Comparison of ENCODE assay signal across 20 cellular contexts in genomic region chr2:240881913-240882312, GRCh38. TPM values are rescaled to one million over a fixed set of nuclear protein-coding genes. Genes with fewer than 3 reads are reported as not detected.
DNase-seq lines count a peak whose midpoint lies in the region; ATAC-seq and TF ChIP-seq lines count a peak whose summit lies in the region.
"Had no signal": no experiment of that assay in that cellular context is flagged by ENCODE, and none has a peak within 500 bp of the region (broad histone marks: within the 10 kb centered on the region; RNA-seq: fewer than 3 reads in every experiment).

No MANE protein-coding gene starts in this region.

- H3K9ac ChIP-seq in GM23248, result no peak overlapping the region
- no peak overlapping the region for H3K9ac ChIP-seq in PC-3 (ENCODE audit: low read length)
- no peak overlapping the region for H3K9ac ChIP-seq in H9 (ENCODE audit: extremely low read depth, insufficient read length, low read length)

- no peak overlapping the region for H2BK15ac ChIP-seq in H9 (ENCODE audit: low read depth, low read length)

- no peak overlapping the region for H4K8ac ChIP-seq in H9 (replicated peaks; ENCODE audit: insufficient read length, low read depth, low read length)

- no peaks in the 10 kb centered on the region; the same call in 1 of the 2 replicates for H3K27me3 Mint-ChIP-seq in H9 (ENCODE audit: low read depth)
- H3K27me3 Mint-ChIP-seq: activated T-helper 17 cell treated with anti-CD3 and anti-CD28 coated beads, Interleukin-2, amount 50 U/mL, for 72 hours had no signal

- H3K4me2 ChIP-seq in GM23248 (ENCODE audit: unreplicated experiment) (no peak overlapping the region), PC-3 (ENCODE audit: low read length) (no peak overlapping the region), H9 (ENCODE audit: insufficient read depth, insufficient read length, low read length) (no peak overlapping the region)

- BruUV-seq in PC-3 (replicated peaks; lab: Mats Ljungman, UMichigan), result no TSS peak

- TF ChIP-seq CTCF in PC-3 (conservative IDR thresholded peaks at IDR 0.05; ENCODE audit: low read depth, low read length) (no peak), H9 (conservative IDR thresholded peaks at IDR 0.05) (no peak)

- no peaks in the 10 kb centered on the region for H3K23me2 ChIP-seq in H9 (ENCODE audit: insufficient read length, low read depth, low read length, poor library complexity, severe bottlenecking)

- H3K14ac ChIP-seq in H9 (ENCODE audit: insufficient read depth, low read length), result no peak overlapping the region

- no peak overlapping the region for H2BK5ac ChIP-seq in H9 (ENCODE audit: insufficient read length, low read length)

- in situ Hi-C loops in GM23248 (cut with MboI), result no loop called here

- peak; percentile 20 for DNase-seq in NAMALWA (ENCODE audit: low spot score)
- DNase-seq in NCI-H146 treated with DMSO at 0.1 percent for 48 hours (lab: John Stamatoyannopoulos, UW; ENCODE audit: unreplicated experiment), result peak; percentile 63
- peak; percentile 78 for DNase-seq in NCI-H69 (lab: John Stamatoyannopoulos, UW)
- DNase-seq in posterior vena cava (ENCODE audit: low spot score), result peak; percentile 57
- DNase-seq in GM23248, result no peak
- no peak for DNase-seq in PC-3
- no peak for DNase-seq in NCI-H2227 treated with DMSO at 0.1 percent for 48 hours (lab: John Stamatoyannopoulos, UW)
- DNase-seq in H9, result no peak
- DNase-seq: amygdala; gastrocnemius medialis; midbrain; OCI-M1; stimulated activated CD4-positive, alpha-beta T cell treated with anti-CD3 and anti-CD28 coated beads, Interleukin-12 subunit alpha, Interleukin-12 subunit beta, amount 100 ng/mL, for 4 hours; thyroid gland had no signal

- no peak overlapping the region for H4K5ac ChIP-seq in H9 (ENCODE audit: insufficient read length, low read depth, low read length)

- H2BK120ac ChIP-seq in H9 (ENCODE audit: low read depth, low read length, poor library complexity, severe bottlenecking), result no peak overlapping the region

- POLR2A ChIA-PET in PC-3 (lab: Charles Lee; ENCODE audit: unreplicated experiment), result no interaction called here

- CTCF ChIA-PET in PC-3 (lab: Charles Lee), result interaction anchor here (0.6 kb wide), 1 partner anchor 12 kb away, joined by 3 read pairs; no protein-coding TSS in a partner anchor

- H3K27ac ChIP-seq in GM23248, result no peak overlapping the region
- H3K27ac ChIP-seq in PC-3 (ENCODE audit: low read length), result no peak overlapping the region
- H3K27ac ChIP-seq in H9 (ENCODE audit: insufficient read length, low read depth, low read length), result no peak overlapping the region
- H3K27ac ChIP-seq: gastrocnemius medialis, SJSA1, thyroid gland had no signal

- H3K4me3 ChIP-seq in GM23248 (no peak overlapping the region), PC-3 (ENCODE audit: low read length) (no peak overlapping the region)
- H3K4me3 ChIP-seq: gastrocnemius medialis, SJSA1, thyroid gland had no signal

- H3K27ac Mint-ChIP-seq in H9, result no peak overlapping the region
- H3K27ac Mint-ChIP-seq: activated T-helper 17 cell treated with anti-CD3 and anti-CD28 coated beads, Interleukin-2, amount 50 U/mL, for 72 hours had no signal

- no peak overlapping the region for H2BK20ac ChIP-seq in H9 (ENCODE audit: low read depth, low read length, poor library complexity, severe bottlenecking)

- no peaks in the 10 kb centered on the region for H3K79me1 ChIP-seq in H9 (ENCODE audit: insufficient read depth, low read depth, low read length, poor library complexity, severe bottlenecking)

- H3K4me3 Mint-ChIP-seq in H9, result no peak overlapping the region; a peak in 1 of 5 replicates
- H3K4me3 Mint-ChIP-seq: activated T-helper 17 cell treated with anti-CD3 and anti-CD28 coated beads, Interleukin-2, amount 50 U/mL, for 72 hours had no signal

- no peaks in the 10 kb centered on the region; a peak in 2 of 4 replicates for H3K4me1 Mint-ChIP-seq in H9
- H3K4me1 Mint-ChIP-seq: activated T-helper 17 cell treated with anti-CD3 and anti-CD28 coated beads, Interleukin-2, amount 50 U/mL, for 72 hours had no signal

- H3T11ph ChIP-seq in H9 (ENCODE audit: low read length), result no peak overlapping the region

- no peaks in the 10 kb centered on the region for H3K9me2 ChIP-seq in GM23248 (ENCODE audit: insufficient read depth)
- no peaks in the 10 kb centered on the region for H3K9me2 ChIP-seq in PC-3 (replicated peaks; ENCODE audit: low read length)

- H3K27me3 ChIP-seq in GM23248 (replicated peaks; ENCODE audit: insufficient read depth) (no peaks in the 10 kb centered on the region), PC-3 (ENCODE audit: low read length) (peaks cover 15% of the 10 kb centered on the region; the same call in 1 of the 2 replicates), H9 (ENCODE audit: insufficient read depth, low read length) (no peaks in the 10 kb centered on the region)
- H3K27me3 ChIP-seq: gastrocnemius medialis, SJSA1, thyroid gland had no signal

- H4K91ac ChIP-seq in H9 (ENCODE audit: insufficient read length, low read depth, low read length), result no peak overlapping the region

- H3F3A ChIP-seq in GM23248 (ENCODE audit: insufficient read depth), result no peaks in the 10 kb centered on the region
- no peaks in the 10 kb centered on the region for H3F3A ChIP-seq in PC-3 (ENCODE audit: low read length, unreplicated experiment)

- H4K20me1 ChIP-seq in GM23248 (ENCODE audit: insufficient read depth) (no peaks in the 10 kb centered on the region), PC-3 (ENCODE audit: low read length) (no peaks in the 10 kb centered on the region), H9 (ENCODE audit: control insufficient read depth, insufficient read depth, insufficient read length) (no peaks in the 10 kb centered on the region)

- no peaks in the 10 kb centered on the region for H3K9me3 Mint-ChIP-seq in H9
- H3K9me3 Mint-ChIP-seq: activated T-helper 17 cell treated with anti-CD3 and anti-CD28 coated beads, Interleukin-2, amount 50 U/mL, for 72 hours had no signal

- H3K4me1 ChIP-seq in GM23248 (ENCODE audit: insufficient read depth), result no peaks in the 10 kb centered on the region
- no peaks in the 10 kb centered on the region for H3K4me1 ChIP-seq in PC-3 (ENCODE audit: insufficient read depth, low read length)
- no peaks in the 10 kb centered on the region for H3K4me1 ChIP-seq in H9 (ENCODE audit: insufficient read depth, low read length)
- H3K4me1 ChIP-seq: gastrocnemius medialis, SJSA1, thyroid gland had no signal

- H3K79me2 ChIP-seq in GM23248 (ENCODE audit: insufficient read depth) (no peaks in the 10 kb centered on the region), PC-3 (ENCODE audit: low read length) (no peaks in the 10 kb centered on the region), H9 (ENCODE audit: insufficient read depth, low read length) (no peaks in the 10 kb centered on the region)

- no peaks in the 10 kb centered on the region for H3K9me3 ChIP-seq in GM23248 (ENCODE audit: low read depth)
- H3K9me3 ChIP-seq in PC-3 (ENCODE audit: low read length), result peaks cover 3% of the 10 kb centered on the region; the same call in 1 of the 2 replicates
- no peaks in the 10 kb centered on the region for H3K9me3 ChIP-seq in H9 (ENCODE audit: control insufficient read depth, low read depth, low read length)
- H3K9me3 ChIP-seq: gastrocnemius medialis, SJSA1, thyroid gland had no signal

- H2AK5ac ChIP-seq in H9 (ENCODE audit: insufficient read length, low read length), result no peak overlapping the region

- no peak overlapping the region for H3K4ac ChIP-seq in H9 (ENCODE audit: low read depth, low read length)

- no peak overlapping the region for H3K56ac ChIP-seq in H9 (ENCODE audit: insufficient read length, low read depth, low read length)

- WGBS in GM23248 (ENCODE audit: low coverage in 1 of 2, low lambda C conversion rate in 2 of 2, missing lambda C conversion rate in 2 of 2), 2 experiments, result 57 to 61% methylated on average over 6 of the region's 6 CpGs
- WGBS in H9 (ENCODE audit: extremely low coverage, insufficient read length, low lambda C conversion rate), result no CpG with 5 or more reads among the region's 6 CpGs

- H2AFZ ChIP-seq in GM23248 (no peak overlapping the region), PC-3 (ENCODE audit: low read length) (no peak overlapping the region), H9 (ENCODE audit: low read length) (no peak overlapping the region)

- ATAC-seq in PC-3, result no peak
- ATAC-seq: activated T-helper 17 cell treated with anti-CD3 and anti-CD28 coated beads, Interleukin-2, amount 50 U/mL, for 72 hours; gastrocnemius medialis had no signal

- no peaks in the 10 kb centered on the region for H3K36me3 Mint-ChIP-seq in H9 (ENCODE audit: insufficient read depth in 1 of 3, low read depth in 3 of 3)

- intact Hi-C loops in posterior vena cava (cut with DNase I), result no loop called here
- intact Hi-C loops in PC-3 (cut with micrococcal nuclease), result no loop called here

- H3K36me3 ChIP-seq in GM23248 (ENCODE audit: low read depth) (no peaks in the 10 kb centered on the region), PC-3 (ENCODE audit: low read depth, low read length) (no peaks in the 10 kb centered on the region)
- H3K36me3 ChIP-seq: gastrocnemius medialis, SJSA1, thyroid gland had no signal

- H3K23ac ChIP-seq in H9 (ENCODE audit: insufficient read length, low read depth, low read length), result no peak overlapping the region

- no peak overlapping the region for H3K18ac ChIP-seq in H9 (ENCODE audit: insufficient read length, low read depth, low read length)

- H2BK12ac ChIP-seq in H9 (ENCODE audit: insufficient read length, low read depth, low read length), result no peak overlapping the region

RNA-seq across cellular contexts. Expression of gene AGXT, which starts 13.3 kb away (rescaled TPM):
- total RNA-seq in posterior vena cava, result not detected
- not detected in 2 replicates for total RNA-seq in GM23248 (2014; rRNA removed; shearing (Covaris generic))
- polyA plus RNA-seq in GM23248 (2016; fragmentation: Nextera tagmentation; extraction: Ambion mirVana), result not detected in 2 replicates
- total RNA-seq in PC-3 (2014; rRNA removed), result not detected in 2 replicates
- total RNA-seq in H9 (2021), result not detected in 2 replicates
- total RNA-seq: activated CD8-positive, alpha-beta memory T cell treated with anti-CD3 and anti-CD28 coated beads for 36 hours; activated T-helper 17 cell treated with anti-CD3 and anti-CD28 coated beads, Interleukin-2, amount 50 U/mL, for 72 hours; cardiac septum; thyroid gland had no signal
- polyA plus RNA-seq: BJ, esophagus had no signal

RNA-seq across cellular contexts. Expression of gene MAB21L4, which starts 14.0 kb away (rescaled TPM):
- not detected for total RNA-seq in posterior vena cava
- not detected in 2 replicates for total RNA-seq in GM23248 (2014; rRNA removed; shearing (Covaris generic))
- not detected in 2 replicates for polyA plus RNA-seq in GM23248 (2016; fragmentation: Nextera tagmentation; extraction: Ambion mirVana)
- 0.12 and 1.0 TPM in 2 replicates for total RNA-seq in PC-3 (2014; rRNA removed)
- total RNA-seq in H9 (2021), result 0.15 and 0.37 TPM in 2 replicates
- total RNA-seq: activated CD8-positive, alpha-beta memory T cell treated with anti-CD3 and anti-CD28 coated beads for 36 hours; activated T-helper 17 cell treated with anti-CD3 and anti-CD28 coated beads, Interleukin-2, amount 50 U/mL, for 72 hours; cardiac septum; gastrocnemius medialis had no signal
- polyA plus RNA-seq: BJ had no signal

RNA-seq across cellular contexts. Expression of gene CROCC2, which starts 24.2 kb away (rescaled TPM):
- under 1 TPM in 1 of 2 donors, not detected in 1; 0.09 TPM for total RNA-seq in posterior vena cava
- total RNA-seq in GM23248 (2014; rRNA removed; shearing (Covaris generic)), result under 0.01 and 2.4 TPM in 2 replicates
- not detected in 2 replicates for polyA plus RNA-seq in GM23248 (2016; fragmentation: Nextera tagmentation; extraction: Ambion mirVana)
- not detected in 2 replicates for total RNA-seq in PC-3 (2014; rRNA removed)
- total RNA-seq in H9 (2021), result not detected in 2 replicates
- total RNA-seq: activated CD8-positive, alpha-beta memory T cell treated with anti-CD3 and anti-CD28 coated beads for 36 hours; activated T-helper 17 cell treated with anti-CD3 and anti-CD28 coated beads, Interleukin-2, amount 50 U/mL, for 72 hours; cardiac septum; SJSA1; thyroid gland had no signal
- polyA plus RNA-seq: BJ had no signal

Comparison
In these comparisons a context has a peak if more than half of its experiments do, and no peak if none do; other contexts are left out.
1. DNase-seq: peak in NAMALWA (single experiment), NCI-H146 treated with DMSO at 0.1 percent for 48 hours (single experiment), NCI-H69 (single experiment) and posterior vena cava (single experiment); none in GM23248 (single experiment), PC-3 (single experiment), NCI-H2227 treated with DMSO at 0.1 percent for 48 hours (single experiment) and H9 (single experiment).